ENCODE assay signal across 20 cellular contexts in genomic region chr5:5736007-5736406, GRCh38.
DNase-seq lines count a peak whose midpoint lies in the region; ATAC-seq, FAIRE-seq and TF ChIP-seq lines count a peak whose summit lies in the region.
"Had no signal": no experiment of that assay in that cellular context is flagged by ENCODE, and none has a peak within 500 bp of the region (broad histone marks: within the 10 kb centered on the region; RNA-seq: fewer than 3 reads in every experiment).

No MANE protein-coding gene starts in this region.

- H3K4me2 ChIP-seq in OCI-LY7 (ENCODE audit: low read length) (peak overlapping the region; percentile 16), K562 (ENCODE audit: insufficient read depth, low read length) (no peak overlapping the region), neuronal stem cell (ENCODE audit: insufficient read depth, low read length, poor library complexity, severe bottlenecking) (no peak overlapping the region)

- no peaks in the 10 kb centered on the region for H3K27me3 ChIP-seq in K562 (ENCODE audit: control insufficient read depth in 2 of 2, insufficient read depth in 2 of 2, low read length in 2 of 2)
- no peaks in the 10 kb centered on the region for H3K27me3 ChIP-seq in neuronal stem cell (ENCODE audit: control insufficient read depth in 3 of 3, insufficient read depth in 3 of 3, low read depth in 1 of 3, low read length in 3 of 3)

- H3K4me3 ChIP-seq in OCI-LY7 (ENCODE audit: low read depth, low read length, poor library complexity, severe bottlenecking), result no peak overlapping the region
- no peak overlapping the region for H3K4me3 ChIP-seq in K562
- H3K4me3 ChIP-seq in neuronal stem cell (ENCODE audit: low read length in 2 of 2), result no peak overlapping the region

- POLR2A ChIA-PET in OCI-LY7 (lab: Charles Lee), result interaction anchor here (0.5 to 1.2 kb wide), 5 partner anchors 10 to 27 kb away, joined by 3 to 5 read pairs (median 3); no protein-coding TSS in a partner anchor
- POLR2A ChIA-PET in K562 (lab: Yijun Ruan, JAX), result no interaction called here

- H3K9me2 ChIP-seq in OCI-LY7 (ENCODE audit: insufficient read depth, low read length), result no peaks in the 10 kb centered on the region

- H2AK5ac ChIP-seq in neuronal stem cell (ENCODE audit: low read depth, low read length), result no peak overlapping the region

- H3K4me1 ChIP-seq in OCI-LY7 (ENCODE audit: insufficient read depth, low read length, poor library complexity, severe bottlenecking) (peaks cover 30% of the 10 kb centered on the region), K562 (replicated peaks in 1 of 2; ENCODE audit: control insufficient read depth in 2 of 2, insufficient read depth in 2 of 2, low read length in 2 of 2) (no peaks in the 10 kb centered on the region), neuronal stem cell (ENCODE audit: control insufficient read depth in 2 of 2, insufficient read depth in 1 of 2, low read depth in 1 of 2, low read length in 2 of 2) (no peaks in the 10 kb centered on the region)
- H3K4me1 ChIP-seq: Caco-2 had no signal

- H3K36me3 ChIP-seq in OCI-LY7 (ENCODE audit: insufficient read depth, low read length) (no peaks in the 10 kb centered on the region), K562 (ENCODE audit: control insufficient read depth, insufficient read depth, low read length) (no peaks in the 10 kb centered on the region), neuronal stem cell (replicated peaks in 1 of 2; ENCODE audit: control insufficient read depth in 2 of 2, insufficient read depth in 2 of 2, low read length in 2 of 2) (no peaks in the 10 kb centered on the region)

- H3K14ac ChIP-seq in neuronal stem cell (ENCODE audit: low read length), result no peak overlapping the region

- DNase-seq in NOMO-1 treated with DMSO at 0.1 percent for 48 hours (lab: John Stamatoyannopoulos, UW; ENCODE audit: unreplicated experiment) (peak; percentile 26), NOMO-1 (lab: John Stamatoyannopoulos, UW; ENCODE audit: unreplicated experiment in 2 of 2) (no peak), GM12891 (ENCODE audit: insufficient read length, low spot score) (no peak), OCI-LY7 (ENCODE audit: low spot score) (no peak), K562 (ENCODE audit: extremely low read depth in 1 of 4, low spot score in 3 of 4) (no peak), NCI-H446 (lab: John Stamatoyannopoulos, UW) (no peak), UCSD-AML1 (lab: John Stamatoyannopoulos, UW; ENCODE audit: unreplicated experiment) (no peak), neuronal stem cell (ENCODE audit: low spot score) (no peak)
- DNase-seq: 8988T; Caco-2; CD4-positive, alpha-beta T cell; GDM1; GOT3; H7; HFFc6; IMR-90 had no signal

- H2BK120ac ChIP-seq in neuronal stem cell (ENCODE audit: low read depth, low read length), result no peak overlapping the region

- BruUV-seq in OCI-LY7 (replicated peaks; lab: Mats Ljungman, UMichigan) (no TSS peak), K562 (replicated peaks; lab: Mats Ljungman, UMichigan) (no TSS peak)

- H3K9me3 ChIP-seq in OCI-LY7 (ENCODE audit: low read length) (no peaks in the 10 kb centered on the region), K562 (replicated peaks; ENCODE audit: control insufficient read depth, insufficient read depth, low read depth, low read length) (no peaks in the 10 kb centered on the region), neuronal stem cell (replicated peaks in 1 of 2; ENCODE audit: control insufficient read depth in 2 of 2, insufficient read depth in 1 of 2, low read depth in 1 of 2, low read length in 2 of 2) (no peaks in the 10 kb centered on the region)
- H3K9me3 ChIP-seq: Caco-2 had no signal

- TF ChIP-seq POLR2A in GM12891 (IDR thresholded peaks at IDR 0.05; ENCODE audit: low read depth, low read length) (no peak), K562 (conservative IDR thresholded peaks at IDR 0.05) (no peak)

- H3K23ac ChIP-seq in neuronal stem cell (ENCODE audit: low read depth, low read length, poor library complexity), result no peak overlapping the region

- no peak for ATAC-seq in K562
- ATAC-seq: HCT116 had no signal

- no peak overlapping the region for H3K4ac ChIP-seq in neuronal stem cell (ENCODE audit: low read length)

- no peak overlapping the region for H4K91ac ChIP-seq in neuronal stem cell (ENCODE audit: low read depth, low read length, poor library complexity)

- no peaks in the 10 kb centered on the region for H3K9me1 ChIP-seq in K562 (ENCODE audit: control insufficient read depth, insufficient read depth, low read length)

- intact Hi-C loops in OCI-LY7 (cut with micrococcal nuclease; ENCODE audit: unreplicated experiment), result no loop called here
- intact Hi-C loops in K562 (cut with micrococcal nuclease), result no loop called here

- in situ Hi-C loops in K562 (cut with MboI), result no loop called here

- H4K20me1 ChIP-seq in OCI-LY7 (ENCODE audit: insufficient read depth, low read length) (no peaks in the 10 kb centered on the region), K562 (replicated peaks; ENCODE audit: control insufficient read depth, insufficient read depth, low read length) (no peaks in the 10 kb centered on the region)

- TF ChIP-seq EP300 in K562 (IDR thresholded peaks at IDR 0.05; ENCODE audit: low read length), result no peak

- H2AFZ ChIP-seq in OCI-LY7 (ENCODE audit: low read length), result no peak overlapping the region
- H2AFZ ChIP-seq in K562 (ENCODE audit: low read depth, low read length), result no peak overlapping the region
- no peak overlapping the region for H2AFZ ChIP-seq in neuronal stem cell (ENCODE audit: low read length)

- 0% methylated on average over 2 of the region's 2 CpGs for WGBS in K562 (ENCODE audit: insufficient coverage, low coverage, missing lambda C conversion rate)
- no CpG with 5 or more reads among the region's 2 CpGs for WGBS in neuronal stem cell (ENCODE audit: extremely low coverage in 2 of 2, insufficient read length in 2 of 2, insufficient replicate concordance in 1 of 2), 2 donors

- H3K79me1 ChIP-seq in neuronal stem cell (ENCODE audit: low read depth, low read length), result no peaks in the 10 kb centered on the region

- TF ChIP-seq RAD21 in K562 (CRISPR knock-in tag; conservative IDR thresholded peaks at IDR 0.05 in 1 of 2, IDR thresholded peaks at IDR 0.05 in 1 of 2), result no peak

- no peaks in the 10 kb centered on the region for H3K79me2 ChIP-seq in OCI-LY7 (ENCODE audit: insufficient read depth, low read depth, low read length)
- no peaks in the 10 kb centered on the region for H3K79me2 ChIP-seq in K562 (ENCODE audit: control insufficient read depth, insufficient read depth, low read length)

- CTCF ChIA-PET in OCI-LY7 (lab: Charles Lee; ENCODE audit: unreplicated experiment) (no interaction called here), K562 (lab: Yijun Ruan, JAX; ENCODE audit: low intra/inter-chr PET ratio) (no interaction called here)

- no peak overlapping the region for H3K18ac ChIP-seq in neuronal stem cell (ENCODE audit: low read length)

- TF ChIP-seq CTCF in OCI-LY7 (conservative IDR thresholded peaks at IDR 0.05; ENCODE audit: low read length), result no peak
- no peak for TF ChIP-seq CTCF in K562 (IDR thresholded peaks at IDR 0.05 in 2 of 3, conservative IDR thresholded peaks at IDR 0.05 in 1 of 3; ENCODE audit: insufficient read depth in 2 of 3, low read depth in 1 of 3, low read length in 3 of 3)

- H3K9ac ChIP-seq in K562 (ENCODE audit: insufficient read depth in 1 of 2, low read depth in 2 of 2, low read length in 2 of 2) (no peak overlapping the region), neuronal stem cell (ENCODE audit: low read depth, low read length, poor library complexity) (no peak overlapping the region)

- FAIRE-seq in GM12891 (lab: Jason Lieb, UNC), result no peak
- no peak for FAIRE-seq in K562 (lab: Jason Lieb, UNC)
- FAIRE-seq: D721Med, HTR-8/SVneo had no signal

- H2BK12ac ChIP-seq in neuronal stem cell (ENCODE audit: low read length), result no peak overlapping the region

- no peak overlapping the region for H4K8ac ChIP-seq in neuronal stem cell (ENCODE audit: low read depth, low read length)

- no peak overlapping the region for H2BK5ac ChIP-seq in neuronal stem cell (ENCODE audit: low read length)

- no peak overlapping the region for H3K27ac ChIP-seq in OCI-LY7 (ENCODE audit: low read depth, low read length, poor library complexity, severe bottlenecking)
- H3K27ac ChIP-seq in K562 (ENCODE audit: extremely low read depth, low read depth, low read length), result no peak overlapping the region
- no peak overlapping the region for H3K27ac ChIP-seq in neuronal stem cell (replicated peaks; ENCODE audit: low read length)
- H3K27ac ChIP-seq: C4-2B had no signal

- H2BK15ac ChIP-seq in neuronal stem cell (ENCODE audit: low read length), result no peak overlapping the region

TF ChIP-seq in GM12891, 5 proteins besides CTCF, POLR2A, EP300 and RAD21:
- TF ChIP-seq SPI1 (IDR thresholded peaks at IDR 0.05; ENCODE audit: low read depth, low read length), result peak; percentile 64; the same call in 1 of the 2 replicates
- TF ChIP-seq TAF1 (IDR thresholded peaks at IDR 0.05; ENCODE audit: low read depth, low read length), result no peak

TF ChIP-seq in K562, 482 proteins besides CTCF, POLR2A, EP300 and RAD21:
- TF ChIP-seq SPI1 (IDR thresholded peaks at IDR 0.05; ENCODE audit: borderline replicate concordance, low read depth, low read length), result peak; percentile 86
- no peak for TF ChIP-seq TCF7 (IDR thresholded peaks at IDR 0.05; ENCODE audit: borderline replicate concordance)
- no peak for TF ChIP-seq REST (CRISPR knock-in tag; IDR thresholded peaks at IDR 0.05; ENCODE audit: low read depth)
